20 cellular contexts compared by ENCODE assay signal in genomic region chrX:150352581-150352980, GRCh38. TPM values are rescaled to one million over a fixed set of nuclear protein-coding genes. Genes with fewer than 3 reads are reported as not detected.
DNase-seq lines count a peak whose midpoint lies in the region; ATAC-seq, FAIRE-seq and TF ChIP-seq lines count a peak whose summit lies in the region.
"Had no signal": no experiment of that assay in that cellular context is flagged by ENCODE, and none has a peak within 500 bp of the region (broad histone marks: within the 10 kb centered on the region; RNA-seq: fewer than 3 reads in every experiment).

No MANE protein-coding gene starts in this region.

- H3K27me3 ChIP-seq in K562 (ENCODE audit: control insufficient read depth in 2 of 2, insufficient read depth in 2 of 2, low read length in 2 of 2) (no peaks in the 10 kb centered on the region), left lung (no peaks in the 10 kb centered on the region)
- H3K27me3 ChIP-seq: brain microvascular endothelial cell, neural progenitor cell, suprapubic skin had no signal

- CTCF ChIA-PET in K562 (lab: Yijun Ruan, JAX; ENCODE audit: low intra/inter-chr PET ratio) = no interaction called here

- BruUV-seq in K562 (replicated peaks; lab: Mats Ljungman, UMichigan) = no TSS peak

- TF ChIP-seq CTCF in K562 (IDR thresholded peaks at IDR 0.05 in 2 of 3, conservative IDR thresholded peaks at IDR 0.05 in 1 of 3; ENCODE audit: insufficient read depth in 2 of 3, low read depth in 1 of 3, low read length in 3 of 3) = no peak
- no peak for TF ChIP-seq CTCF in left lung (IDR thresholded peaks at IDR 0.05)

- no peaks in the 10 kb centered on the region for H3K9me3 ChIP-seq in K562 (replicated peaks; ENCODE audit: control insufficient read depth, insufficient read depth, low read depth, low read length)
- no peaks in the 10 kb centered on the region for H3K9me3 ChIP-seq in left lung
- H3K9me3 ChIP-seq: heart left ventricle, mucosa of descending colon, suprapubic skin had no signal

- H3K27ac ChIP-seq in K562 (ENCODE audit: extremely low read depth, low read depth, low read length) (no peak overlapping the region), left lung (no peak overlapping the region)
- H3K27ac ChIP-seq: brain microvascular endothelial cell, GM23248, heart left ventricle, neural progenitor cell, suprapubic skin had no signal

- no peak overlapping the region for H3K9ac ChIP-seq in K562 (ENCODE audit: insufficient read depth in 1 of 2, low read depth in 2 of 2, low read length in 2 of 2)
- H3K9ac ChIP-seq: GM23248, neural progenitor cell had no signal

- WGBS in K562 (ENCODE audit: insufficient coverage, low coverage, missing lambda C conversion rate) = 0% methylated on average over 4 of the region's 4 CpGs

- no peak overlapping the region for H3K4me3 ChIP-seq in K562
- H3K4me3 ChIP-seq in left lung = no peak overlapping the region
- H3K4me3 ChIP-seq: GM23248, heart left ventricle, mucosa of descending colon, neural progenitor cell, suprapubic skin had no signal

- TF ChIP-seq EP300 in K562 (IDR thresholded peaks at IDR 0.05; ENCODE audit: low read length) = no peak

- ATAC-seq in K562 (no peak), left lung (peak; percentile 24), HG03521 (IDR thresholded peaks at IDR 0.05; ENCODE audit: unreplicated experiment) (no peak), GM21447 (IDR thresholded peaks at IDR 0.05; ENCODE audit: unreplicated experiment) (no peak), GM18873 (IDR thresholded peaks at IDR 0.05; ENCODE audit: low FRiP score, unreplicated experiment) (no peak)
- ATAC-seq: heart left ventricle; mucosa of descending colon; stimulated activated effector memory CD8-positive, alpha-beta T cell treated with anti-CD3 and anti-CD28 coated beads, Interleukin-12 subunit alpha, Interleukin-12 subunit beta, amount 100 ng/mL, for 72 hours had no signal

- H4K20me1 ChIP-seq in K562 (replicated peaks; ENCODE audit: control insufficient read depth, insufficient read depth, low read length) = no peaks in the 10 kb centered on the region

- no peak overlapping the region for H2AFZ ChIP-seq in K562 (ENCODE audit: low read depth, low read length)
- H2AFZ ChIP-seq: GM23248, neural progenitor cell had no signal

- POLR2A ChIA-PET in K562 (lab: Yijun Ruan, JAX) = no interaction called here

- DNase-seq in Daoy (ENCODE audit: low read depth) (peak; percentile 16), M059J (ENCODE audit: low read depth) (peak; percentile 58), K562 (ENCODE audit: extremely low read depth in 1 of 4, low spot score in 3 of 4) (no peak), left lung (no peak)
- DNase-seq: activated T-cell treated with anti-CD3 and anti-CD28 coated beads, Interleukin-2, amount 50 U/mL, for 1 hour; brain microvascular endothelial cell; heart left ventricle; posterior cingulate gyrus; SHP77 treated with DMSO at 0.1 percent for 48 hours had no signal

- H3K79me2 ChIP-seq in K562 (ENCODE audit: control insufficient read depth, insufficient read depth, low read length) = no peaks in the 10 kb centered on the region

- no peak for FAIRE-seq in K562 (lab: Jason Lieb, UNC)
- FAIRE-seq: colon, urothelium cell line had no signal

- H3K4me2 ChIP-seq in K562 (ENCODE audit: insufficient read depth, low read length) = no peak overlapping the region
- H3K4me2 ChIP-seq: neural progenitor cell had no signal

- no peak for TF ChIP-seq RAD21 in K562 (CRISPR knock-in tag; conservative IDR thresholded peaks at IDR 0.05 in 1 of 2, IDR thresholded peaks at IDR 0.05 in 1 of 2)

- H3K9me1 ChIP-seq in K562 (ENCODE audit: control insufficient read depth, insufficient read depth, low read length) = no peaks in the 10 kb centered on the region

- in situ Hi-C loops in K562 (cut with MboI) = no loop called here

- intact Hi-C loops in K562 (cut with micrococcal nuclease) = no loop called here
- intact Hi-C loops in left lung (cut with DNase I) = no loop called here

- no peaks in the 10 kb centered on the region for H3K4me1 ChIP-seq in K562 (replicated peaks in 1 of 2; ENCODE audit: control insufficient read depth in 2 of 2, insufficient read depth in 2 of 2, low read length in 2 of 2)
- no peaks in the 10 kb centered on the region for H3K4me1 ChIP-seq in left lung
- H3K4me1 ChIP-seq: heart left ventricle, suprapubic skin had no signal

- TF ChIP-seq POLR2A in K562 (conservative IDR thresholded peaks at IDR 0.05) = no peak

- H3K36me3 ChIP-seq in K562 (ENCODE audit: control insufficient read depth, insufficient read depth, low read length) (no peaks in the 10 kb centered on the region), left lung (no peaks in the 10 kb centered on the region)
- H3K36me3 ChIP-seq: brain microvascular endothelial cell, heart left ventricle, neural progenitor cell, suprapubic skin had no signal

TF ChIP-seq in K562, 482 proteins besides CTCF, POLR2A, EP300 and RAD21 (continues in another document):
- TF ChIP-seq, protein P1, sequence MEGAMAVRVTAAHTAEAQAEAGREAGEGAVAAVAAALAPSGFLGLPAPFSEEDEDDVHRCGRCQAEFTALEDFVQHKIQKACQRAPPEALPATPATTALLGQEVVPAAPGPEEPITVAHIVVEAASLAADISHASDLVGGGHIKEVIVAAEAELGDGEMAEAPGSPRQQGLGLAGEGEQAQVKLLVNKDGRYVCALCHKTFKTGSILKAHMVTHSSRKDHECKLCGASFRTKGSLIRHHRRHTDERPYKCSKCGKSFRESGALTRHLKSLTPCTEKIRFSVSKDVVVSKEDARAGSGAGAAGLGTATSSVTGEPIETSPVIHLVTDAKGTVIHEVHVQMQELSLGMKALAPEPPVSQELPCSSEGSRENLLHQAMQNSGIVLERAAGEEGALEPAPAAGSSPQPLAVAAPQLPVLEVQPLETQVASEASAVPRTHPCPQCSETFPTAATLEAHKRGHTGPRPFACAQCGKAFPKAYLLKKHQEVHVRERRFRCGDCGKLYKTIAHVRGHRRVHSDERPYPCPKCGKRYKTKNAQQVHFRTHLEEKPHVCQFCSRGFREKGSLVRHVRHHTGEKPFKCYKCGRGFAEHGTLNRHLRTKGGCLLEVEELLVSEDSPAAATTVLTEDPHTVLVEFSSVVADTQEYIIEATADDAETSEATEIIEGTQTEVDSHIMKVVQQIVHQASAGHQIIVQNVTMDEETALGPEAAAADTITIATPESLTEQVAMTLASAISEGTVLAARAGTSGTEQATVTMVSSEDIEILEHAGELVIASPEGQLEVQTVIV (CRISPR knock-in tag; IDR thresholded peaks at IDR 0.05; ENCODE audit: borderline replicate concordance) = no peak
- TF ChIP-seq ATF1 (CRISPR knock-in tag; IDR thresholded peaks at IDR 0.05) = no peak
- TF ChIP-seq ATF1 (tag; IDR thresholded peaks at IDR 0.05) = no peak

RNA-seq across cellular contexts. Expression of gene MAMLD1, which starts 10.5 kb away (rescaled TPM):
- total RNA-seq in Daoy (2014; rRNA removed; shearing (Covaris generic)) = 2.2 and 12.3 TPM in 2 replicates
- total RNA-seq in M059J (2014; rRNA removed; shearing (Covaris generic)) = 2.5 and 4.6 TPM in 2 replicates
- total RNA-seq in K562 (2011; cell fraction: chromatin; rRNA removed; ENCODE audit: low replicate concordance) = 0.09 TPM in 1 of 2 replicates, not detected in the other
- total RNA-seq in K562 (2011; cell fraction: nucleolus; rRNA removed) = not detected in 2 replicates
- not detected in 2 replicates for total RNA-seq in K562 (2011; cell fraction: nucleoplasm; rRNA removed)
- not detected in 2 replicates for total RNA-seq in K562 (2014; rRNA removed)
- not detected in 2 replicates for total RNA-seq in K562 (2014; rRNA removed; fragmentation: Illumina TruSeq; extraction: Trizol)
- total RNA-seq in K562 (2015; rRNA removed; fragmentation: Illumina TruSeq; extraction: Trizol) = not detected in 2 replicates
- total RNA-seq in K562 (2021) = 0.18 TPM in 1 of 2 replicates, not detected in the other
- not detected in 2 replicates for polyA plus RNA-seq in K562 (2011; rRNA removed)
- polyA plus RNA-seq in K562 (2011; cell fraction: cytosol; rRNA removed) = 0.03 TPM in 1 of 2 replicates, not detected in the other
- polyA plus RNA-seq in K562 (2011; cell fraction: nucleus; rRNA removed) = 0.10 TPM in 1 of 2 replicates, not detected in the other
- 0.03 TPM in 1 of 2 replicates, not detected in the other for polyA plus RNA-seq in K562 (2012)
- not detected in 2 replicates for polyA plus RNA-seq in K562 (2014; fragmentation: Illumina TruSeq; extraction: Trizol)
- not detected for polyA plus RNA-seq in K562 (2014; fragmentation: Nextera tagmentation; extraction: Ambion mirVana)
- 0.12 TPM in 1 of 2 replicates, not detected in the other for polyA plus RNA-seq in K562 (2014; rRNA removed)
- not detected in 2 replicates for polyA minus RNA-seq in K562 (2011; rRNA and poly(A)+ RNA removed)
- not detected in 2 replicates for polyA minus RNA-seq in K562 (2011; cell fraction: cytosol; rRNA and poly(A)+ RNA removed)
- not detected in 2 replicates for polyA minus RNA-seq in K562 (2011; cell fraction: nucleus; rRNA and poly(A)+ RNA removed)
- total RNA-seq in left lung = 1 to 10 TPM; 3.6 to 4.0 TPM
- polyA plus RNA-seq: CD14-positive monocyte had no signal

Comparison
In these comparisons a context has a peak if more than half of its experiments do, and no peak if none do; other contexts are left out.
1. DNase-seq: peak in Daoy (single experiment) and M059J (single experiment); none in K562 (0 of 4) and left lung (0 of 2).